In genomic region chr16:28263305-28263704, GRCh38 we compare ENCODE assay signal across 31 cellular contexts. TPM values are rescaled to one million over a fixed set of nuclear protein-coding genes. Genes with fewer than 3 reads are reported as not detected.
"Had no signal": no experiment of that assay in that cellular context is flagged by ENCODE, and none has a peak within 500 bp of the region (broad histone marks: within the 10 kb centered on the region; RNA-seq: fewer than 3 reads in every experiment).

No MANE protein-coding gene starts in this region.

- H3K4me3 Mint-ChIP-seq: activated CD4-positive, alpha-beta memory T cell treated with anti-CD3 and anti-CD28 coated beads for 36 hours; activated CD4-positive, alpha-beta T cell treated with anti-CD3 and anti-CD28 coated beads for 36 hours; activated CD4-positive, alpha-beta T cell treated with anti-CD3 and anti-CD28 coated beads, Interleukin-2, amount 10 ng/mL, durations not matched to agents 24 days and 14 days; activated CD8-positive, alpha-beta T cell treated with anti-CD3 and anti-CD28 coated beads, Interleukin-2, amount 10 ng/mL, durations not matched to agents 7 days and 5 days; activated naive CD4-positive, alpha-beta T cell treated with anti-CD3 and anti-CD28 coated beads, Interleukin-2, amount 10 ng/mL, durations not matched to agents 7 days and 5 days; activated naive CD8-positive, alpha-beta T cell treated with anti-CD3 and anti-CD28 coated beads, Interleukin-2, amount 10 ng/mL, durations not matched to agents 7 days and 5 days; activated T-cell treated with anti-CD3 and anti-CD28 coated beads, Interleukin-2, amount 50 U/mL, for 24 hours; activated T-cell treated with anti-CD3 and anti-CD28 coated beads, Interleukin-2, amount 50 U/mL, for 72 hours; brain; central memory CD8-positive, alpha-beta T cell; dendritic cell treated with granulocyte-macrophage colony-stimulating factor and Interleukin-4, amounts not matched to agents 40 ng/mL and 50 ng/mL, for 4 days; endodermal cell had no signal

- H3K27ac Mint-ChIP-seq: activated CD4-positive, alpha-beta memory T cell treated with anti-CD3 and anti-CD28 coated beads for 36 hours; activated CD4-positive, alpha-beta T cell treated with anti-CD3 and anti-CD28 coated beads for 36 hours; activated CD4-positive, alpha-beta T cell treated with anti-CD3 and anti-CD28 coated beads, Interleukin-2, amount 10 ng/mL, durations not matched to agents 24 days and 14 days; activated CD8-positive, alpha-beta T cell treated with anti-CD3 and anti-CD28 coated beads, Interleukin-2, amount 10 ng/mL, durations not matched to agents 7 days and 5 days; activated naive CD4-positive, alpha-beta T cell treated with anti-CD3 and anti-CD28 coated beads, Interleukin-2, amount 10 ng/mL, durations not matched to agents 7 days and 5 days; activated naive CD4-positive, alpha-beta T cell treated with anti-CD3 and anti-CD28 coated beads, Interleukin-2, amount 50 U/mL, for 72 hours; activated naive CD8-positive, alpha-beta T cell treated with anti-CD3 and anti-CD28 coated beads, Interleukin-2, amount 10 ng/mL, durations not matched to agents 7 days and 5 days; activated T-cell treated with anti-CD3 and anti-CD28 coated beads, Interleukin-2, amount 50 U/mL, for 24 hours; activated T-cell treated with anti-CD3 and anti-CD28 coated beads, Interleukin-2, amount 50 U/mL, for 72 hours; brain; dendritic cell treated with granulocyte-macrophage colony-stimulating factor and Interleukin-4, amounts not matched to agents 40 ng/mL and 50 ng/mL, for 4 days; endodermal cell had no signal

- H3K9me3 Mint-ChIP-seq: activated CD4-positive, alpha-beta T cell treated with anti-CD3 and anti-CD28 coated beads, Interleukin-2, amount 10 ng/mL, durations not matched to agents 24 days and 14 days; activated naive CD4-positive, alpha-beta T cell treated with anti-CD3 and anti-CD28 coated beads, Interleukin-2, amount 10 ng/mL, durations not matched to agents 7 days and 5 days; activated naive CD4-positive, alpha-beta T cell treated with anti-CD3 and anti-CD28 coated beads, Interleukin-2, amount 50 U/mL, for 72 hours; activated naive CD8-positive, alpha-beta T cell treated with anti-CD3 and anti-CD28 coated beads, Interleukin-2, amount 10 ng/mL, durations not matched to agents 7 days and 5 days; activated T-cell treated with anti-CD3 and anti-CD28 coated beads, Interleukin-2, amount 50 U/mL, for 24 hours; activated T-cell treated with anti-CD3 and anti-CD28 coated beads, Interleukin-2, amount 50 U/mL, for 72 hours; central memory CD8-positive, alpha-beta T cell; dendritic cell treated with granulocyte-macrophage colony-stimulating factor and Interleukin-4, amounts not matched to agents 40 ng/mL and 50 ng/mL, for 4 days; endodermal cell had no signal

- H3K27me3 ChIP-seq: ascending aorta, cardiac muscle cell had no signal

- ATAC-seq: activated CD4-positive, alpha-beta T cell treated with anti-CD3 and anti-CD28 coated beads for 36 hours; activated CD8-positive, alpha-beta T cell treated with anti-CD3 and anti-CD28 coated beads, Interleukin-2, amount 10 ng/mL, durations not matched to agents 7 days and 5 days; activated naive CD4-positive, alpha-beta T cell treated with anti-CD3 and anti-CD28 coated beads, Interleukin-2, amount 50 U/mL, for 72 hours; activated T-cell treated with anti-CD3 and anti-CD28 coated beads, Interleukin-2, amount 50 U/mL, for 72 hours; foreskin keratinocyte; gastroesophageal sphincter; heart right ventricle had no signal

- H3K36me3 ChIP-seq: ascending aorta, breast epithelium, cardiac muscle cell, esophagus muscularis mucosa, gastroesophageal sphincter, heart right ventricle had no signal

- H3K36me3 Mint-ChIP-seq: activated CD4-positive, alpha-beta memory T cell treated with anti-CD3 and anti-CD28 coated beads for 36 hours; activated naive CD4-positive, alpha-beta T cell treated with anti-CD3 and anti-CD28 coated beads, Interleukin-2, amount 10 ng/mL, durations not matched to agents 7 days and 5 days; activated naive CD4-positive, alpha-beta T cell treated with anti-CD3 and anti-CD28 coated beads, Interleukin-2, amount 50 U/mL, for 72 hours; activated naive CD8-positive, alpha-beta T cell treated with anti-CD3 and anti-CD28 coated beads, Interleukin-2, amount 10 ng/mL, durations not matched to agents 7 days and 5 days; brain had no signal

- H3K4me3 ChIP-seq: ascending aorta, breast epithelium, cardiac muscle cell, coronary artery, dorsolateral prefrontal cortex, esophagus muscularis mucosa, gastroesophageal sphincter, heart right ventricle had no signal

- H3K27me3 Mint-ChIP-seq: activated T-cell treated with anti-CD3 and anti-CD28 coated beads, Interleukin-2, amount 50 U/mL, for 24 hours had no signal

- H3K4me1 ChIP-seq: breast epithelium, foreskin keratinocyte had no signal

- DNase-seq: activated CD4-positive, alpha-beta memory T cell treated with anti-CD3 and anti-CD28 coated beads for 36 hours; activated CD4-positive, alpha-beta T cell treated with anti-CD3 and anti-CD28 coated beads for 36 hours; activated CD4-positive, alpha-beta T cell treated with anti-CD3 and anti-CD28 coated beads, Interleukin-2, amount 10 ng/mL, durations not matched to agents 24 days and 14 days; activated CD4-positive, CD25-positive, alpha-beta regulatory T cell; activated CD4-positive, CD25-positive, alpha-beta regulatory T cell treated with anti-CD3 and anti-CD28 coated beads, Interleukin-2, amount 50 U/mL, for 72 hours; activated CD8-positive, alpha-beta memory T cell treated with anti-CD3 and anti-CD28 coated beads, Interleukin-2, amount 50 U/mL, for 48 hours; activated CD8-positive, alpha-beta T cell treated with anti-CD3 and anti-CD28 coated beads, Interleukin-2, amount 10 ng/mL, durations not matched to agents 7 days and 5 days; activated gamma-delta T cell; activated naive CD4-positive, alpha-beta T cell; activated naive CD4-positive, alpha-beta T cell treated with anti-CD3 and anti-CD28 coated beads, Interleukin-2, amount 10 ng/mL, durations not matched to agents 7 days and 5 days; activated naive CD8-positive, alpha-beta T cell treated with anti-CD3 and anti-CD28 coated beads, Interleukin-2, amount 10 ng/mL, durations not matched to agents 7 days and 5 days; activated T-cell treated with anti-CD3 and anti-CD28 coated beads for 4 hours; activated T-cell treated with anti-CD3 and anti-CD28 coated beads, Interleukin-2, amount 50 U/mL, for 24 hours; activated T-cell treated with anti-CD3 and anti-CD28 coated beads, Interleukin-2, amount 50 U/mL, for 72 hours; dorsolateral prefrontal cortex; effector memory CD4-positive, alpha-beta T cell; endodermal cell; erythroblast; foreskin keratinocyte; heart right ventricle; T-helper 2 cell had no signal

- H3K27ac ChIP-seq: ascending aorta, breast epithelium, cardiac muscle cell, coronary artery, esophagus muscularis mucosa, foreskin keratinocyte, gastroesophageal sphincter had no signal

- H3K9me3 ChIP-seq: ascending aorta, breast epithelium, heart right ventricle had no signal

RNA-seq across cellular contexts. Expression of gene SBK1, which starts 29.0 kb away (rescaled TPM):
- total RNA-seq: ascending aorta had no signal
